In genomic region chr10:33279276-33279675, GRCh38 we compare ENCODE assay signal across 22 cellular contexts. TPM values are rescaled to one million over a fixed set of nuclear protein-coding genes. Genes with fewer than 3 reads are reported as not detected.
DNase-seq lines count a peak whose midpoint lies in the region; ATAC-seq and TF ChIP-seq lines count a peak whose summit lies in the region.
"Had no signal": no experiment of that assay in that cellular context is flagged by ENCODE, and none has a peak within 500 bp of the region (broad histone marks: within the 10 kb centered on the region; RNA-seq: fewer than 3 reads in every experiment).

No MANE protein-coding gene starts in this region.

- no peak for TF ChIP-seq RAD21 in SK-N-SH (IDR thresholded peaks at IDR 0.05; ENCODE audit: low read length)

- H4K20me1 ChIP-seq in SK-N-SH (ENCODE audit: insufficient read depth): peaks cover 6% of the 10 kb centered on the region; the same call in 1 of the 2 replicates
- H4K20me1 ChIP-seq: BLaER1 had no signal

- intact Hi-C loops in heart left ventricle (cut with DNase I): loop anchor here in 5 of 10 donors (5.0 to 10.0 kb wide), 4 partner anchors 38 to 64 kb away; no protein-coding TSS in a partner anchor
- intact Hi-C loops in cardiac septum (cut with DNase I): no loop called here

- H3K9me3 ChIP-seq in heart left ventricle (no peaks in the 10 kb centered on the region), SK-N-SH (no peaks in the 10 kb centered on the region), gastroesophageal sphincter (no peaks in the 10 kb centered on the region), subcutaneous abdominal adipose tissue (ENCODE audit: control insufficient read depth in 5 of 5, low read length in 5 of 5) (no peaks in the 10 kb centered on the region)
- H3K9me3 ChIP-seq: BLaER1, upper lobe of left lung had no signal

- POLR2A ChIA-PET in SK-N-SH (lab: Yijun Ruan, JAX): no interaction called here

- TF ChIP-seq EP300 in SK-N-SH (IDR thresholded peaks at IDR 0.05; ENCODE audit: borderline replicate concordance in 1 of 2, low read depth in 1 of 2, low read length in 1 of 2) (peak; percentile 34 to 90; a peak in 2 of 4 replicates), gastroesophageal sphincter (IDR thresholded peaks at IDR 0.05) (no peak)

- H3K9ac ChIP-seq in SK-N-SH (no peak overlapping the region), subcutaneous abdominal adipose tissue (ENCODE audit: low read length in 5 of 5) (no peak overlapping the region)
- H3K9ac ChIP-seq: BLaER1 had no signal

- peaks cover 0 to 52% (median 25%) of the 10 kb centered on the region in 9 donors for H3K36me3 ChIP-seq in heart left ventricle
- H3K36me3 ChIP-seq in SK-N-SH (replicated peaks in 1 of 2; ENCODE audit: control insufficient read depth in 1 of 2, insufficient read depth in 2 of 2, low read length in 1 of 2): peaks cover 0 to 44% of the 10 kb centered on the region in 2 experiments
- no peaks in the 10 kb centered on the region for H3K36me3 ChIP-seq in gastroesophageal sphincter
- H3K36me3 ChIP-seq in subcutaneous abdominal adipose tissue (ENCODE audit: control insufficient read depth in 5 of 5, insufficient read depth in 5 of 5, low read length in 5 of 5): peaks cover 2 to 33% (median 14%) of the 10 kb centered on the region in 5 donors
- H3K36me3 ChIP-seq: BLaER1, upper lobe of left lung had no signal

- no peak overlapping the region for H2AFZ ChIP-seq in SK-N-SH (ENCODE audit: low read depth)

- H3K9me2 ChIP-seq in SK-N-SH: no peaks in the 10 kb centered on the region

- H3K79me2 ChIP-seq in SK-N-SH (ENCODE audit: insufficient read depth): peaks cover 99% of the 10 kb centered on the region

- CTCF ChIA-PET in SK-N-SH (lab: Yijun Ruan, JAX): interaction anchor here (0.8 to 1.5 kb wide), 3 partner anchors 20 to 86 kb away, joined by 3 to 9 read pairs (median 3); no protein-coding TSS in a partner anchor

- H3K4me1 ChIP-seq in heart left ventricle (peaks cover 9 to 83% (median 62%) of the 10 kb centered on the region in 12 donors), SK-N-SH (ENCODE audit: control insufficient read depth in 1 of 2, insufficient read depth in 2 of 2, low read depth in 1 of 2, low read length in 1 of 2) (peaks cover 23 to 39% of the 10 kb centered on the region in 2 experiments), gastroesophageal sphincter (peaks cover 9 to 61% (median 12%) of the 10 kb centered on the region in 3 donors), subcutaneous abdominal adipose tissue (ENCODE audit: control insufficient read depth in 5 of 5, insufficient read depth in 5 of 5, low read length in 5 of 5) (peaks cover under 1 to 48% (median 33%) of the 10 kb centered on the region in 5 donors)
- H3K4me1 ChIP-seq: BLaER1 had no signal

- peak overlapping the region; percentile 29; the same call in 1 of the 2 replicates for H3K4me2 ChIP-seq in SK-N-SH
- H3K4me2 ChIP-seq: BLaER1 had no signal

- H3K27me3 ChIP-seq in heart left ventricle (no peaks in the 10 kb centered on the region), SK-N-SH (ENCODE audit: insufficient read depth) (no peaks in the 10 kb centered on the region), gastroesophageal sphincter (no peaks in the 10 kb centered on the region), subcutaneous abdominal adipose tissue (ENCODE audit: control insufficient read depth in 5 of 5, insufficient read depth in 4 of 5, low read length in 5 of 5) (no peaks in the 10 kb centered on the region)
- H3K27me3 ChIP-seq: BLaER1, upper lobe of left lung had no signal

- no peak for DNase-seq in heart left ventricle
- no peak for DNase-seq in cardiac septum (ENCODE audit: low spot score)
- no peak for DNase-seq in SK-N-SH
- no peak for DNase-seq in SW 1271 (lab: John Stamatoyannopoulos, UW)
- DNase-seq in epidermal melanocyte (ENCODE audit: insufficient read length, low spot score): no peak
- DNase-seq: activated CD4-positive, alpha-beta T cell treated with anti-CD3 and anti-CD28 coated beads, Interleukin-2, amount 10 ng/mL, durations not matched to agents 24 days and 14 days; naive thymus-derived CD8-positive, alpha-beta T cell; NCI-H1105 treated with DMSO at 0.1 percent for 48 hours; NCI-H2081 treated with DMSO at 0.1 percent for 48 hours; posterior cingulate gyrus; stimulated activated CD4-positive, alpha-beta T cell treated with anti-CD3 and anti-CD28 coated beads, Interleukin-4, amount 100 ng/mL, for 1 hour; stimulated activated naive CD8-positive, alpha-beta T cell treated with anti-CD3 and anti-CD28 coated beads, Interleukin-15, amount 100 ng/mL, for 72 hours; upper lobe of left lung had no signal

- TF ChIP-seq POLR2A in heart left ventricle (IDR thresholded peaks at IDR 0.05): no peak
- TF ChIP-seq POLR2A in gastroesophageal sphincter (IDR thresholded peaks at IDR 0.05): no peak

- TF ChIP-seq CTCF in heart left ventricle (IDR thresholded peaks at IDR 0.05) (no peak), SK-N-SH (IDR thresholded peaks at IDR 0.05) (no peak; the same call in 1 of the 2 replicates), gastroesophageal sphincter (IDR thresholded peaks at IDR 0.05) (no peak)

- H3K4me3 ChIP-seq in heart left ventricle (no peak overlapping the region), SK-N-SH (ENCODE audit: low read depth in 2 of 2, low read length in 1 of 2) (no peak overlapping the region), gastroesophageal sphincter (no peak overlapping the region), subcutaneous abdominal adipose tissue (ENCODE audit: low read depth in 1 of 5, low read length in 5 of 5) (no peak overlapping the region)
- H3K4me3 ChIP-seq: BLaER1, coronary artery, skin epidermis, upper lobe of left lung had no signal

- H3F3A ChIP-seq in SK-N-SH (replicated peaks; ENCODE audit: insufficient read depth): peaks cover 58% of the 10 kb centered on the region

- WGBS in heart left ventricle, 4 donors: 38 to 57% (median 43%) methylated on average over 5 of the region's 5 CpGs
- WGBS in SK-N-SH (ENCODE audit: low lambda C conversion rate): 47% methylated on average over 5 of the region's 5 CpGs
- 31% methylated on average over 2 of the region's 5 CpGs; no CpG with 5 or more reads in 1 of the 2 donors for WGBS in gastroesophageal sphincter (ENCODE audit: low coverage in 1 of 2), 2 donors

- H3K27ac ChIP-seq in heart left ventricle (peak overlapping the region in 9 of 12 donors; percentile 0 to 92 (median 39)), SK-N-SH (ENCODE audit: low read depth in 2 of 2, low read length in 1 of 2) (peak overlapping the region; percentile 1 to 97), gastroesophageal sphincter (peak overlapping the region in 3 of 4 donors; percentile 54 to 60 (median 55)), subcutaneous abdominal adipose tissue (ENCODE audit: low read depth, low read length) (peak overlapping the region; percentile 58)
- H3K27ac ChIP-seq: 22Rv1, BLaER1 had no signal

- ATAC-seq in heart left ventricle (peak in 2 of 4 donors; percentile 5 to 7), gastroesophageal sphincter (no peak), HG03175 (IDR thresholded peaks at IDR 0.05; ENCODE audit: unreplicated experiment) (no peak)
- ATAC-seq: HCT116; HepG2; naive thymus-derived CD8-positive, alpha-beta T cell; stimulated activated naive CD8-positive, alpha-beta T cell treated with anti-CD3 and anti-CD28 coated beads, Interleukin-15, amount 100 ng/mL, for 72 hours had no signal

TF ChIP-seq in SK-N-SH, 30 proteins besides CTCF, POLR2A, EP300 and RAD21 (continues in another document):
- TF ChIP-seq FOXJ3 (CRISPR knock-in tag; IDR thresholded peaks at IDR 0.05) (no peak), GATA2 (CRISPR knock-in tag; IDR thresholded peaks at IDR 0.05) (no peak), TAF1 (IDR thresholded peaks at IDR 0.05; ENCODE audit: borderline replicate concordance, low read depth, low read length) (peak; percentile 28; the same call in 1 of the 2 replicates), RCOR1 (IDR thresholded peaks at IDR 0.05; ENCODE audit: low read length) (no peak), USF2 (IDR thresholded peaks at IDR 0.05; ENCODE audit: borderline replicate concordance, low read depth, low read length) (no peak), SIN3A (IDR thresholded peaks at IDR 0.05; ENCODE audit: borderline replicate concordance, low read depth, low read length) (peak; percentile 48; the same call in 1 of the 2 replicates), FOSL2 (IDR thresholded peaks at IDR 0.05; ENCODE audit: borderline replicate concordance, low read depth) (peak; percentile 59; the same call in 1 of the 2 replicates), MXI1 (IDR thresholded peaks at IDR 0.05; ENCODE audit: low read depth, low read length) (no peak), RXRA (IDR thresholded peaks at IDR 0.05; ENCODE audit: borderline replicate concordance, low read depth) (peak; percentile 58; the same call in 1 of the 2 replicates), TCF12 (IDR thresholded peaks at IDR 0.05) (peak; percentile 98), FOXM1 (IDR thresholded peaks at IDR 0.05; ENCODE audit: low read depth) (peak; percentile 39; the same call in 1 of the 2 replicates), USF1 (IDR thresholded peaks at IDR 0.05; ENCODE audit: borderline replicate concordance, low read depth) (no peak), YY1 (IDR thresholded peaks at IDR 0.05; ENCODE audit: low read depth) (no peak)

RNA-seq across cellular contexts. Expression of gene NRP1, which starts 55.2 kb away (rescaled TPM):
- total RNA-seq in heart left ventricle (100 to 1,000 TPM; 115 to 279 (median 173) TPM), cardiac septum (138 TPM), gastroesophageal sphincter (10 to 100 TPM; 43.4 to 95.4 (median 52.7) TPM)
- polyA plus RNA-seq in heart left ventricle (10 to 100 TPM; 47.1 to 69.4 TPM), SK-N-SH (2012; rRNA removed) (129 and 149 TPM in 2 replicates)
- polyA plus RNA-seq in SK-N-SH (2012; cell fraction: cytosol; rRNA removed): 125 and 142 TPM in 2 replicates
- 100 and 136 TPM in 2 replicates for polyA plus RNA-seq in SK-N-SH (2012; cell fraction: nucleus; rRNA removed)
- polyA plus RNA-seq: naive thymus-derived CD8-positive, alpha-beta T cell had no signal
